10 cellular contexts compared by ENCODE assay signal in genomic region chr19:5131866-5132561, GRCh38.
A peak's percentile ranks its signal among the peaks of the same experiment; 100 is the strongest.
DNase-seq lines count a peak whose midpoint lies in the region; ATAC-seq and TF ChIP-seq lines count a peak whose summit lies in the region.
"Had no signal": no experiment of that assay in that cellular context is flagged by ENCODE, and none has a peak within 500 bp of the region (broad histone marks: within the 10 kb centered on the region; RNA-seq: fewer than 3 reads in every experiment).

No MANE protein-coding gene starts in this region.

- no TSS peak for BruUV-seq in Caco-2 (replicated peaks; lab: Mats Ljungman, UMichigan)

- H3K9me3 Mint-ChIP-seq in Caco-2 (ENCODE audit: unreplicated experiment) = no peaks in the 10 kb centered on the region
- no peaks in the 10 kb centered on the region for H3K9me3 Mint-ChIP-seq in activated T-cell treated with anti-CD3 and anti-CD28 coated beads, Interleukin-2, amount 50 U/mL, for 24 hours
- H3K9me3 Mint-ChIP-seq: HFFc6 had no signal

- H3K4me3 Mint-ChIP-seq in Caco-2 (ENCODE audit: unreplicated experiment) = no peak overlapping the region
- peak overlapping the region; percentile 77 for H3K4me3 Mint-ChIP-seq in activated T-cell treated with anti-CD3 and anti-CD28 coated beads, Interleukin-2, amount 50 U/mL, for 24 hours
- H3K4me3 Mint-ChIP-seq: HFFc6 had no signal

- H3K36me3 ChIP-seq in Caco-2 (ENCODE audit: control insufficient read depth, insufficient read depth, low read length) = no peaks in the 10 kb centered on the region; the same call in 1 of the 2 replicates

- H3K4me1 Mint-ChIP-seq in Caco-2 (ENCODE audit: low read depth, unreplicated experiment) = peaks cover 10% of the 10 kb centered on the region
- H3K4me1 Mint-ChIP-seq in activated T-cell treated with anti-CD3 and anti-CD28 coated beads, Interleukin-2, amount 50 U/mL, for 24 hours (ENCODE audit: low read depth) = peaks cover 55% of the 10 kb centered on the region

- CTCF ChIA-PET in Caco-2 (lab: Charles Lee) = interaction anchor here (1.1 kb wide), 1 partner anchor 22 kb away, joined by 3 read pairs; no protein-coding TSS in a partner anchor

- H3K9me3 ChIP-seq in Caco-2 = no peaks in the 10 kb centered on the region

- no peak for TF ChIP-seq CTCF in Caco-2 (IDR thresholded peaks at IDR 0.05; ENCODE audit: insufficient read depth in 1 of 2, low read depth in 1 of 2, low read length in 1 of 2, severe bottlenecking in 1 of 2, unreplicated experiment in 1 of 2)

- intact Hi-C loops in Caco-2 (cut with micrococcal nuclease; ENCODE audit: unreplicated experiment) = loop anchor here (1.0 kb wide), 1 partner anchor 11 kb away; no protein-coding TSS in a partner anchor

- peak; percentile 56 to 71 for DNase-seq in Caco-2
- DNase-seq in GM19238 (ENCODE audit: insufficient read length, low spot score) = peak; percentile 53
- peak; percentile 58 for DNase-seq in activated T-cell treated with anti-CD3 and anti-CD28 coated beads, Interleukin-2, amount 50 U/mL, for 24 hours
- peak; percentile 27 for DNase-seq in mucosa of gallbladder (ENCODE audit: low spot score)
- no peak for DNase-seq in T-helper 2 cell
- DNase-seq in SW480 (ENCODE audit: low spot score) = no peak
- DNase-seq: HFFc6, NCI-H1092 had no signal

- no peaks in the 10 kb centered on the region for H3K27me3 Mint-ChIP-seq in Caco-2 (ENCODE audit: insufficient read depth, unreplicated experiment)
- no peaks in the 10 kb centered on the region for H3K27me3 Mint-ChIP-seq in activated T-cell treated with anti-CD3 and anti-CD28 coated beads, Interleukin-2, amount 50 U/mL, for 24 hours

- peaks cover 11% of the 10 kb centered on the region for H3K4me1 ChIP-seq in Caco-2

- POLR2A ChIA-PET in Caco-2 (lab: Charles Lee) = no interaction called here

- no peaks in the 10 kb centered on the region for H3K27me3 ChIP-seq in Caco-2 (replicated peaks; ENCODE audit: control insufficient read depth, insufficient read depth, low read length)

- ATAC-seq in HG03565 (IDR thresholded peaks at IDR 0.05; ENCODE audit: unreplicated experiment) = no peak
- ATAC-seq in GM21528 (IDR thresholded peaks at IDR 0.05; ENCODE audit: low FRiP score, unreplicated experiment) = no peak

- peak overlapping the region; percentile 26 for H3K27ac Mint-ChIP-seq in Caco-2 (ENCODE audit: unreplicated experiment)
- peak overlapping the region; percentile 91 for H3K27ac Mint-ChIP-seq in activated T-cell treated with anti-CD3 and anti-CD28 coated beads, Interleukin-2, amount 50 U/mL, for 24 hours
- H3K27ac Mint-ChIP-seq: HFFc6 had no signal

- no peak overlapping the region for H3K4me3 ChIP-seq in Caco-2 (ENCODE audit: low read depth, low read length)

- peaks cover 24% of the 10 kb centered on the region for H3K36me3 Mint-ChIP-seq in Caco-2 (ENCODE audit: insufficient read depth, unreplicated experiment)
- peaks cover 46% of the 10 kb centered on the region for H3K36me3 Mint-ChIP-seq in activated T-cell treated with anti-CD3 and anti-CD28 coated beads, Interleukin-2, amount 50 U/mL, for 24 hours (ENCODE audit: low read depth)

Comparison
In these comparisons a context has a peak if more than half of its experiments do, and no peak if none do; other contexts are left out.
1. DNase-seq: peak in Caco-2 (2 of 2), GM19238 (single experiment), activated T-cell treated with anti-CD3 and anti-CD28 coated beads, Interleukin-2, amount 50 U/mL, for 24 hours (single experiment) and mucosa of gallbladder (single experiment); none in T-helper 2 cell (0 of 5) and SW480 (single experiment).